In the genomic region with DNA sequence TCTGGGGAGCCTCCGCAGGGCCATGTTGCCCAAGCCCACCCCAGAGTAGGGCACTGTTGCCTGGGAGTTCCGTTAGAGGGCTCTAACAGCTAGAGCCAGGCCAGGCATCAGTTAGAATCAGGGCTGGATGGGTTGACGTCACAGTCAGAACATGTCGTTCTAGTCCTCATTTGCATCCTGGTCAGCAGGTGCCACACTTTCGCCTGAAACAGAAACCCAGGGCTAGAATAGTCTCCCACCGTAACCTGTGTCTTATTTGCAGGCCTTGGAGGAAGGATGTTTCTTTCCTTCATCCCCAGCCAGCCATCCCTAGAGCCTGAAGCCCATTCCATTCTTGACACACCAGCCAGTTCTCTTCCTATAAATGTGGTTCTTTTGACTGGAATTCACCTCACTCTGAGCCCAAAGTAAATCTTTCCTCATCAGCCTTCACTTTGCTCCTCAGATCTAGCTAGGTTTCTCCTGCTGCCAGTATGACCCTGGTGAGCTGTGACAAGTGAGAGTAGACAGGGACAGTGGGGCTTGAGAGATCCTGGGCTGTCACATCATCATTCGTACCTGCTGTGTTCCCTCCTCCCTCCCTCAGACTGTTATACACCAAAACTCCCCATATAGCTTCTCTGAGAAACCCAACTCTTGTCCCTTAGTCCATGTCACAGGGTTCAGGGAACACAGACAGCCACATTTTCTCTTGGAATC, we compare ENCODE assay signal across 8 cellular contexts. TPM values are rescaled to one million over a fixed set of nuclear protein-coding genes. Genes with fewer than 3 reads are reported as not detected.
DNase-seq lines count a peak whose midpoint lies in the region; ATAC-seq and TF ChIP-seq lines count a peak whose summit lies in the region.

No MANE protein-coding gene starts in this region.

- no peak for DNase-seq in SJCRH30
- DNase-seq in transverse colon: peak; percentile 71
- no peak for DNase-seq in DMS153 (lab: John Stamatoyannopoulos, UW)
- DNase-seq in NCI-H2029 (lab: John Stamatoyannopoulos, UW): no peak

- peaks cover 38% of the 10 kb centered on the region for H3K4me1 ChIP-seq in SJCRH30
- H3K4me1 ChIP-seq in transverse colon: peaks cover 27 to 53% (median 40%) of the 10 kb centered on the region in 4 donors

- peak overlapping the region; percentile 14 for H3K27ac ChIP-seq in SJCRH30
- peak overlapping the region; percentile 53 for H3K27ac ChIP-seq in layer of hippocampus (ENCODE audit: low read depth, low read length)
- H3K27ac ChIP-seq in transverse colon: peak overlapping the region; percentile 84 to 89 (median 85)

- no peak for TF ChIP-seq CTCF in transverse colon (IDR thresholded peaks at IDR 0.05)

- intact Hi-C loops in transverse colon (cut with DNase I; ENCODE audit: low total_unique reads): loop anchor here (5.0 kb wide), 1 partner anchor 1145 kb away; the partner anchor contains the start of gene CXCL17

- H3K4me3 ChIP-seq in SJCRH30 (no peak overlapping the region), transverse colon (no peak overlapping the region)

- WGBS in transverse colon (ENCODE audit: low coverage in 1 of 2), 2 donors: 57% methylated on average over 7 of the region's 7 CpGs; no CpG with 5 or more reads in 1 of the 2 donors

- no peak for TF ChIP-seq EP300 in transverse colon (IDR thresholded peaks at IDR 0.05; ENCODE audit: low read depth)

- H3K9me3 ChIP-seq in SJCRH30 (replicated peaks) (no peaks in the 10 kb centered on the region), transverse colon (no peaks in the 10 kb centered on the region)

- TF ChIP-seq POLR2A in transverse colon (IDR thresholded peaks at IDR 0.05): no peak

- ATAC-seq in GM18517 (IDR thresholded peaks at IDR 0.05; ENCODE audit: unreplicated experiment): peak; percentile 61
- ATAC-seq in HG02610 (IDR thresholded peaks at IDR 0.05; ENCODE audit: unreplicated experiment): peak; percentile 74
- no peak for ATAC-seq in HG02840 (IDR thresholded peaks at IDR 0.05; ENCODE audit: low FRiP score, unreplicated experiment)

- H3K27me3 ChIP-seq in SJCRH30 (no peaks in the 10 kb centered on the region), layer of hippocampus (ENCODE audit: control insufficient read depth, insufficient read depth, low read length) (no peaks in the 10 kb centered on the region), transverse colon (no peaks in the 10 kb centered on the region)

- in situ Hi-C loops in transverse colon (cut with MboI; ENCODE audit: low pct_ligation_motif_present in 1 of 4, low pct_unique_long_range_greater_than_20kb in 1 of 4, low sequenced_read_pairs in 3 of 4): no loop called here

- peaks cover 91% of the 10 kb centered on the region for H3K36me3 ChIP-seq in SJCRH30
- peaks cover 0 to 54% (median 29%) of the 10 kb centered on the region in 4 donors for H3K36me3 ChIP-seq in transverse colon

RNA-seq across cellular contexts. Expression of gene CCDC97, which starts 12.2 kb away (rescaled TPM):
- total RNA-seq in SJCRH30 (2014; rRNA removed; shearing (Covaris generic)): 19.6 and 20.0 TPM in 2 replicates
- 10 to 100 TPM; 10.1 to 22.4 (median 15.4) TPM for total RNA-seq in transverse colon

RNA-seq across cellular contexts. Expression of gene HNRNPUL1, which starts 33.6 kb away (rescaled TPM):
- total RNA-seq in SJCRH30 (2014; rRNA removed; shearing (Covaris generic)): 260 and 274 TPM in 2 replicates
- total RNA-seq in transverse colon: 100 to 1,000 TPM; 115 to 296 (median 145) TPM

RNA-seq across cellular contexts. Expression of gene TGFB1, which starts 55.9 kb away (rescaled TPM):
- 11.0 and 12.7 TPM in 2 replicates for total RNA-seq in SJCRH30 (2014; rRNA removed; shearing (Covaris generic))
- 10 to 100 TPM in 2 of 4 donors, 1 to 10 TPM in 2; 4.4 to 30.3 (median 9.7) TPM for total RNA-seq in transverse colon

Comparison
In these comparisons a context has a peak if more than half of its experiments do, and no peak if none do; other contexts are left out.
1. H3K27ac ChIP-seq: peak in every context shown above with its lines; median percentile 85 in transverse colon; 53 in layer of hippocampus; 14 in SJCRH30.